Comparison of ENCODE assay signal across 26 cellular contexts in the genomic region with DNA sequence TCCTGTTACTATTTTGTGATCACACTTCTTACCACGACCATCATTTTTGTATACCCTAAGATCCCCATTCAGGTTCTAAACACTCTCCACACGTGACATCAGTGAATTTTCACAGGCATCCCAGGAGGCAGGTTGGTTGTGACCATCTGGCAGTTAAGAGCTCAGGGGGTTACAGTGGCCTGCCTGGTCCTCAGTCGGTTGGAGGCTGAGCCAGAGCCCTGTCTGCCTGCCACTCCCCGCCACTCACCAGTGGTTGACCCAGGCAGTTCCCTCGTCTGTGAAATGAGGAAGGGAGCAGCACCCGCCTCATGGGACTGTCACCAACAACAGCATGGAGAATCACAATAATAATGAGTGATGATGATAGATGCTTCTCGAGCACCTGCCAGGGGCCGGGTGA.
"Had no signal": no experiment of that assay in that cellular context is flagged by ENCODE, and none has a peak within 500 bp of the region (broad histone marks: within the 10 kb centered on the region; RNA-seq: fewer than 3 reads in every experiment).

No MANE protein-coding gene starts in this region.

- H3K4me1 ChIP-seq: esophagus squamous epithelium, heart left ventricle, right lobe of liver, tibial nerve, upper lobe of left lung, vagina had no signal

- H3K9me3 ChIP-seq: esophagus squamous epithelium, heart left ventricle, ovary, right lobe of liver, thoracic aorta, tibial nerve, upper lobe of left lung, vagina had no signal

- H3K27ac ChIP-seq: coronary artery, esophagus squamous epithelium, heart left ventricle, hepatocyte, ovary, right lobe of liver, thoracic aorta, tibial nerve, upper lobe of left lung, vagina had no signal

- H3K27me3 Mint-ChIP-seq: memory B cell; stimulated activated naive B cell treated with anti-CD40 and anti-IgM and Interleukin-4, amounts not matched to agents 10 μg/mL and 1 μg/mL and 100 μg/mL, for 72 hours; stimulated activated naive CD8-positive, alpha-beta T cell treated with anti-CD3 and anti-CD28 coated beads, Interleukin-15, Interleukin-2, amounts not matched to agents 100 ng/mL and 50 ng/mL, for 24 hours had no signal

- ATAC-seq: heart left ventricle; left lobe of liver; stimulated activated naive B cell treated with anti-CD40 and anti-IgM and Interleukin-4, amounts not matched to agents 10 μg/mL and 1 μg/mL and 100 μg/mL, for 72 hours had no signal

- H3K36me3 ChIP-seq: ovary had no signal

- DNase-seq: dermis blood vessel endothelial cell; effector memory CD4-positive, alpha-beta T cell; erythroblast; esophagus squamous epithelium; foreskin melanocyte; kidney; natural killer cell; occipital lobe; ovary; retina; right lobe of liver; small intestine; stimulated activated CD4-positive, alpha-beta T cell treated with anti-CD3 and anti-CD28 coated beads, Interleukin-15, amount 100 ng/mL, for 24 hours; stimulated activated CD4-positive, alpha-beta T cell treated with anti-CD3 and anti-CD28 coated beads, Interleukin-2, amount 100 ng/mL, for 48 hours; stimulated activated naive B cell treated with anti-CD40 and anti-IgM and Interleukin-4, amounts not matched to agents 10 μg/mL and 1 μg/mL and 100 μg/mL, for 72 hours; upper lobe of left lung had no signal

- H3K36me3 Mint-ChIP-seq: natural killer cell had no signal

- H3K9me3 Mint-ChIP-seq: memory B cell; natural killer cell; stimulated activated naive B cell treated with anti-CD40 and anti-IgM and Interleukin-4, amounts not matched to agents 10 μg/mL and 1 μg/mL and 100 μg/mL, for 72 hours; stimulated activated naive CD8-positive, alpha-beta T cell treated with anti-CD3 and anti-CD28 coated beads, Interleukin-15, Interleukin-2, amounts not matched to agents 100 ng/mL and 50 ng/mL, for 24 hours had no signal

- H3K4me3 Mint-ChIP-seq: memory B cell; natural killer cell; stimulated activated naive B cell treated with anti-CD40 and anti-IgM and Interleukin-4, amounts not matched to agents 10 μg/mL and 1 μg/mL and 100 μg/mL, for 72 hours; stimulated activated naive CD8-positive, alpha-beta T cell treated with anti-CD3 and anti-CD28 coated beads, Interleukin-15, Interleukin-2, amounts not matched to agents 100 ng/mL and 50 ng/mL, for 24 hours had no signal

- H3K27ac Mint-ChIP-seq: memory B cell; stimulated activated naive B cell treated with anti-CD40 and anti-IgM and Interleukin-4, amounts not matched to agents 10 μg/mL and 1 μg/mL and 100 μg/mL, for 72 hours; stimulated activated naive CD8-positive, alpha-beta T cell treated with anti-CD3 and anti-CD28 coated beads, Interleukin-15, Interleukin-2, amounts not matched to agents 100 ng/mL and 50 ng/mL, for 24 hours had no signal

- H3K4me3 ChIP-seq: coronary artery, esophagus squamous epithelium, heart left ventricle, hepatocyte, lung, ovary, right lobe of liver, thoracic aorta, tibial nerve, upper lobe of left lung, vagina had no signal

- H3K27me3 ChIP-seq: esophagus squamous epithelium, heart left ventricle, hepatocyte, ovary, right lobe of liver, tibial nerve, upper lobe of left lung, vagina had no signal
